In genomic region chr2:172985139-172985874, GRCh38 we compare ENCODE assay signal across 10 cellular contexts.
DNase-seq lines count a peak whose midpoint lies in the region; ATAC-seq, FAIRE-seq and TF ChIP-seq lines count a peak whose summit lies in the region.
"Had no signal": no experiment of that assay in that cellular context is flagged by ENCODE, and none has a peak within 500 bp of the region (broad histone marks: within the 10 kb centered on the region; RNA-seq: fewer than 3 reads in every experiment).

No MANE protein-coding gene starts in this region.

- H3K4me3 ChIP-seq in A549: no peak overlapping the region
- H3K4me3 ChIP-seq in kidney (ENCODE audit: low read length in 2 of 2): no peak overlapping the region

- no peaks in the 10 kb centered on the region for H3K36me3 ChIP-seq in kidney (ENCODE audit: control insufficient read depth in 1 of 2, insufficient read depth in 2 of 2, low read length in 2 of 2)

- CTCF ChIA-PET in A549 (lab: Yijun Ruan, JAX): interaction anchor here (0.5 to 3.2 kb wide), 7 partner anchors 9 to 225 kb away, joined by 4 to 9 read pairs (median 6); no protein-coding TSS in a partner anchor

- H3K27ac ChIP-seq in A549 (peak overlapping the region; percentile 72 to 86), kidney (ENCODE audit: low read depth in 2 of 2, low read length in 2 of 2) (no peak overlapping the region)

- intact Hi-C loops in kidney (cut with DNase I): no loop called here

- H3K9me3 ChIP-seq in A549 (no peaks in the 10 kb centered on the region), kidney (ENCODE audit: control insufficient read depth in 1 of 2, low read length in 2 of 2) (no peaks in the 10 kb centered on the region)

- no peak for FAIRE-seq in A549 (lab: Jason Lieb, UNC)
- peak; percentile 97 for FAIRE-seq in H54 (lab: Jason Lieb, UNC)
- FAIRE-seq in kidney (lab: Jason Lieb, UNC): no peak
- FAIRE-seq: islet of Langerhans had no signal

- peak; percentile 98 to 99 for ATAC-seq in A549
- ATAC-seq in GM18868 (IDR thresholded peaks at IDR 0.05; ENCODE audit: unreplicated experiment): no peak
- ATAC-seq in HG03039 (IDR thresholded peaks at IDR 0.05; ENCODE audit: unreplicated experiment): no peak

- no peak overlapping the region for H3K9ac ChIP-seq in kidney (ENCODE audit: low read length in 2 of 2)

- no peak for TF ChIP-seq EP300 in A549 (IDR thresholded peaks at IDR 0.05)

- no peak for TF ChIP-seq CTCF in A549 (IDR thresholded peaks at IDR 0.05)
- no peak for TF ChIP-seq CTCF in kidney (IDR thresholded peaks at IDR 0.05; ENCODE audit: borderline replicate concordance, extremely low read depth, insufficient read depth)

- TF ChIP-seq RAD21 in A549 (conservative IDR thresholded peaks at IDR 0.05 in 1 of 2, IDR thresholded peaks at IDR 0.05 in 1 of 2): no peak

- TF ChIP-seq POLR2A in A549 (IDR thresholded peaks at IDR 0.05; ENCODE audit: low read length) (no peak), H54 (IDR thresholded peaks at IDR 0.05; ENCODE audit: low read depth, low read length) (no peak)

- DNase-seq in A549 (ENCODE audit: low read depth in 1 of 2, low spot score in 1 of 2) (peak; percentile 78 to 81), H54 (ENCODE audit: insufficient read length, low spot score) (peak; percentile 75), T1000 (lab: John Stamatoyannopoulos, UW) (peak; percentile 67), kidney (peak; percentile 73), inferior parietal cortex (ENCODE audit: extremely low spot score) (no peak)
- no peak for DNase-seq in stimulated activated naive CD4-positive, alpha-beta T cell treated with Interleukin-2 at 50 U/mL for 16 hours (lab: John Stamatoyannopoulos, UW)
- DNase-seq: amygdala had no signal

- POLR2A ChIA-PET in A549 (lab: Yijun Ruan, JAX): interaction anchor here (1.1 to 1.2 kb wide), 2 partner anchors 10 to 18 kb away, joined by 3 to 4 read pairs; no protein-coding TSS in a partner anchor

- 16% methylated on average over 9 of the region's 12 CpGs for WGBS in A549 (ENCODE audit: missing lambda C conversion rate)

- peak overlapping the region; percentile 75 for H3K4me2 ChIP-seq in A549

- H3K4me1 ChIP-seq in A549: peaks cover 19% of the 10 kb centered on the region
- no peaks in the 10 kb centered on the region for H3K4me1 ChIP-seq in kidney (ENCODE audit: control insufficient read depth in 1 of 2, insufficient read depth in 1 of 2, low read depth in 1 of 2, low read length in 2 of 2)

TF ChIP-seq in A549, 52 proteins besides CTCF, POLR2A, EP300 and RAD21:
- peak; percentile 62; the same call in 1 of the 2 replicates for TF ChIP-seq HOXB13 (CRISPR knock-in tag; IDR thresholded peaks at IDR 0.05; ENCODE audit: low read depth)
- TF ChIP-seq EHF (CRISPR knock-in tag; IDR thresholded peaks at IDR 0.05): peak; percentile 59; the same call in 1 of the 2 replicates
- TF ChIP-seq MAX (IDR thresholded peaks at IDR 0.05): peak; percentile 41; the same call in 1 of the 2 replicates
- TF ChIP-seq FOSL2 (IDR thresholded peaks at IDR 0.05): 0 out of 2 replicates have a peak, but pooled peaks have one; percentile 39
- peak; percentile 85 for TF ChIP-seq FOSL2 (CRISPR knock-in tag; IDR thresholded peaks at IDR 0.05)
- TF ChIP-seq RFX5 (IDR thresholded peaks at IDR 0.05): no peak
- no peak for TF ChIP-seq NPAS2 (CRISPR knock-in tag; IDR thresholded peaks at IDR 0.05; ENCODE audit: borderline replicate concordance)
- no peak for TF ChIP-seq CEBPB (IDR thresholded peaks at IDR 0.05)
- 0 out of 2 replicates have a peak, but pooled peaks have one; percentile 65 for TF ChIP-seq ZSCAN20 (CRISPR knock-in tag; IDR thresholded peaks at IDR 0.05)
- TF ChIP-seq ATOH8 (CRISPR knock-in tag; IDR thresholded peaks at IDR 0.05; ENCODE audit: low read depth): 0 out of 2 replicates have a peak, but pooled peaks have one; percentile 67
- peak; percentile 46; the same call in 1 of the 2 replicates for TF ChIP-seq HOXB5 (CRISPR knock-in tag; IDR thresholded peaks at IDR 0.05)
- 0 out of 2 replicates have a peak, but pooled peaks have one; percentile 11 for TF ChIP-seq GATA3 (IDR thresholded peaks at IDR 0.05; ENCODE audit: borderline replicate concordance)
- TF ChIP-seq JUNB (IDR thresholded peaks at IDR 0.05): peak; percentile 52
- peak; percentile 20; the same call in 1 of the 2 replicates for TF ChIP-seq E2F6 (IDR thresholded peaks at IDR 0.05; ENCODE audit: borderline replicate concordance, low read depth)

Comparison
In these comparisons a context has a peak if more than half of its experiments do, and no peak if none do; other contexts are left out.
1. ATAC-seq: peak in A549 (2 of 2); none in GM18868 (single experiment) and HG03039 (single experiment).
2. DNase-seq: peak in A549 (2 of 2), H54 (single experiment), T1000 (single experiment) and kidney (single experiment); none in inferior parietal cortex (single experiment) and stimulated activated naive CD4-positive, alpha-beta T cell treated with Interleukin-2 at 50 U/mL for 16 hours (single experiment).
3. H3K27ac ChIP-seq: peak in A549 (2 of 2); none in kidney (0 of 2).